1 cellular context compared by ENCODE assay signal in the genomic region with DNA sequence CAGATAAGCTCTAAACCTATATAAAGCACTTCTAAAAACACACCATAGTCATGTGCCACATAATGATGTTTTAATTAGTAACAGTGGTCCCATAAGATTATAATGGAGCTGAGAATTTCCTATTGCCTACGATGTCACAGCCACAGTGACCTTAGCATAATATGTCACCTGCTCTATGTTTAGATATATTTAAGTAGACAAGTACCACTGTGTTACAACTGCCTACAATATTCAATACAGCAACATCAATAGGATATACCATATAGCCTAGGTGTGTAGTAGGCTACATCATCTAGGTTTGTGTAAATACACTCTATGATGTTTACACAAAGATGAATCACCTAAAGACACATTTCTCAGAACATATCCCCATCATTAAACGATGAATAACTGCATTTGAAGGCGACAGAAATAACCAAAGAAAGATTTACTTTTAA.
TF ChIP-seq lines count a peak whose summit lies in the region.

No MANE protein-coding gene starts in this region.

TF ChIP-seq in HepG2, 621 proteins besides CTCF, POLR2A, EP300 and RAD21:
- TF ChIP-seq, protein P1, sequence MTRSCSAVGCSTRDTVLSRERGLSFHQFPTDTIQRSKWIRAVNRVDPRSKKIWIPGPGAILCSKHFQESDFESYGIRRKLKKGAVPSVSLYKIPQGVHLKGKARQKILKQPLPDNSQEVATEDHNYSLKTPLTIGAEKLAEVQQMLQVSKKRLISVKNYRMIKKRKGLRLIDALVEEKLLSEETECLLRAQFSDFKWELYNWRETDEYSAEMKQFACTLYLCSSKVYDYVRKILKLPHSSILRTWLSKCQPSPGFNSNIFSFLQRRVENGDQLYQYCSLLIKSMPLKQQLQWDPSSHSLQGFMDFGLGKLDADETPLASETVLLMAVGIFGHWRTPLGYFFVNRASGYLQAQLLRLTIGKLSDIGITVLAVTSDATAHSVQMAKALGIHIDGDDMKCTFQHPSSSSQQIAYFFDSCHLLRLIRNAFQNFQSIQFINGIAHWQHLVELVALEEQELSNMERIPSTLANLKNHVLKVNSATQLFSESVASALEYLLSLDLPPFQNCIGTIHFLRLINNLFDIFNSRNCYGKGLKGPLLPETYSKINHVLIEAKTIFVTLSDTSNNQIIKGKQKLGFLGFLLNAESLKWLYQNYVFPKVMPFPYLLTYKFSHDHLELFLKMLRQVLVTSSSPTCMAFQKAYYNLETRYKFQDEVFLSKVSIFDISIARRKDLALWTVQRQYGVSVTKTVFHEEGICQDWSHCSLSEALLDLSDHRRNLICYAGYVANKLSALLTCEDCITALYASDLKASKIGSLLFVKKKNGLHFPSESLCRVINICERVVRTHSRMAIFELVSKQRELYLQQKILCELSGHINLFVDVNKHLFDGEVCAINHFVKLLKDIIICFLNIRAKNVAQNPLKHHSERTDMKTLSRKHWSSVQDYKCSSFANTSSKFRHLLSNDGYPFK (CRISPR knock-in tag; IDR thresholded peaks at IDR 0.05; ENCODE audit: borderline replicate concordance), result no peak
- TF ChIP-seq FOXA1 (IDR thresholded peaks at IDR 0.05), result 0 out of 2 replicates have a peak, but pooled peaks have one; percentile 18
- TF ChIP-seq FOXA1 (CRISPR knock-in tag; IDR thresholded peaks at IDR 0.05), result peak; percentile 47
- TF ChIP-seq ZBTB38 (CRISPR knock-in tag; IDR thresholded peaks at IDR 0.05), result no peak
- peak; percentile 64; the same call in 1 of the 2 replicates for TF ChIP-seq FOXA3 (CRISPR knock-in tag; IDR thresholded peaks at IDR 0.05)
- TF ChIP-seq, protein P2, sequence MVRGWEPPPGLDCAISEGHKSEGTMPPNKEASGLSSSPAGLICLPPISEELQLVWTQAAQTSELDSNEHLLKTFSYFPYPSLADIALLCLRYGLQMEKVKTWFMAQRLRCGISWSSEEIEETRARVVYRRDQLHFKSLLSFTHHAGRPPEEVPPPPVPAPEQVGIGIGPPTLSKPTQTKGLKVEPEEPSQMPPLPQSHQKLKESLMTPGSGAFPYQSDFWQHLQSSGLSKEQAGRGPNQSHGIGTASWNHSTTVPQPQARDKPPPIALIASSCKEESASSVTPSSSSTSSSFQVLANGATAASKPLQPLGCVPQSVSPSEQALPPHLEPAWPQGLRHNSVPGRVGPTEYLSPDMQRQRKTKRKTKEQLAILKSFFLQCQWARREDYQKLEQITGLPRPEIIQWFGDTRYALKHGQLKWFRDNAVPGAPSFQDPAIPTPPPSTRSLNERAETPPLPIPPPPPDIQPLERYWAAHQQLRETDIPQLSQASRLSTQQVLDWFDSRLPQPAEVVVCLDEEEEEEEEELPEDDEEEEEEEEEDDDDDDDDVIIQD (CRISPR knock-in tag; IDR thresholded peaks at IDR 0.05; ENCODE audit: low read depth), result peak; percentile 43; the same call in 1 of the 2 replicates
- 0 out of 2 replicates have a peak, but pooled peaks have one; percentile 24 for TF ChIP-seq GATAD2A (CRISPR knock-in tag; IDR thresholded peaks at IDR 0.05)
- TF ChIP-seq, protein P3, sequence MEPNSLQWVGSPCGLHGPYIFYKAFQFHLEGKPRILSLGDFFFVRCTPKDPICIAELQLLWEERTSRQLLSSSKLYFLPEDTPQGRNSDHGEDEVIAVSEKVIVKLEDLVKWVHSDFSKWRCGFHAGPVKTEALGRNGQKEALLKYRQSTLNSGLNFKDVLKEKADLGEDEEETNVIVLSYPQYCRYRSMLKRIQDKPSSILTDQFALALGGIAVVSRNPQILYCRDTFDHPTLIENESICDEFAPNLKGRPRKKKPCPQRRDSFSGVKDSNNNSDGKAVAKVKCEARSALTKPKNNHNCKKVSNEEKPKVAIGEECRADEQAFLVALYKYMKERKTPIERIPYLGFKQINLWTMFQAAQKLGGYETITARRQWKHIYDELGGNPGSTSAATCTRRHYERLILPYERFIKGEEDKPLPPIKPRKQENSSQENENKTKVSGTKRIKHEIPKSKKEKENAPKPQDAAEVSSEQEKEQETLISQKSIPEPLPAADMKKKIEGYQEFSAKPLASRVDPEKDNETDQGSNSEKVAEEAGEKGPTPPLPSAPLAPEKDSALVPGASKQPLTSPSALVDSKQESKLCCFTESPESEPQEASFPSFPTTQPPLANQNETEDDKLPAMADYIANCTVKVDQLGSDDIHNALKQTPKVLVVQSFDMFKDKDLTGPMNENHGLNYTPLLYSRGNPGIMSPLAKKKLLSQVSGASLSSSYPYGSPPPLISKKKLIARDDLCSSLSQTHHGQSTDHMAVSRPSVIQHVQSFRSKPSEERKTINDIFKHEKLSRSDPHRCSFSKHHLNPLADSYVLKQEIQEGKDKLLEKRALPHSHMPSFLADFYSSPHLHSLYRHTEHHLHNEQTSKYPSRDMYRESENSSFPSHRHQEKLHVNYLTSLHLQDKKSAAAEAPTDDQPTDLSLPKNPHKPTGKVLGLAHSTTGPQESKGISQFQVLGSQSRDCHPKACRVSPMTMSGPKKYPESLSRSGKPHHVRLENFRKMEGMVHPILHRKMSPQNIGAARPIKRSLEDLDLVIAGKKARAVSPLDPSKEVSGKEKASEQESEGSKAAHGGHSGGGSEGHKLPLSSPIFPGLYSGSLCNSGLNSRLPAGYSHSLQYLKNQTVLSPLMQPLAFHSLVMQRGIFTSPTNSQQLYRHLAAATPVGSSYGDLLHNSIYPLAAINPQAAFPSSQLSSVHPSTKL (CRISPR knock-in tag; IDR thresholded peaks at IDR 0.05), result 0 out of 2 replicates have a peak, but pooled peaks have one; percentile 25
TF ChIP-seq in HepG2: peak in this region for 5.
